1 cellular context compared by ENCODE assay signal in genomic region chr6:100883347-100883746, GRCh38.
TF ChIP-seq lines count a peak whose summit lies in the region.

No MANE protein-coding gene starts in this region.

TF ChIP-seq in HepG2, 621 proteins besides CTCF, POLR2A, EP300 and RAD21:
- peak; percentile 71 for TF ChIP-seq CEBPB (IDR thresholded peaks at IDR 0.05; ENCODE audit: borderline replicate concordance, low read depth, low read length)
- TF ChIP-seq ZBTB38 (CRISPR knock-in tag; IDR thresholded peaks at IDR 0.05): no peak
- TF ChIP-seq ZNF335 (CRISPR knock-in tag; IDR thresholded peaks at IDR 0.05): no peak
- no peak for TF ChIP-seq ZNF383 (CRISPR knock-in tag; IDR thresholded peaks at IDR 0.05; ENCODE audit: borderline replicate concordance)
